In genomic region chr16:13957197-13958078, GRCh38 we compare ENCODE assay signal across 8 cellular contexts. TPM values are rescaled to one million over a fixed set of nuclear protein-coding genes. Genes with fewer than 3 reads are reported as not detected.
DNase-seq lines count a peak whose midpoint lies in the region; ATAC-seq and TF ChIP-seq lines count a peak whose summit lies in the region.

No MANE protein-coding gene starts in this region.

- H3K27ac ChIP-seq in C4-2B: peak overlapping the region; percentile 63

- H3K9me3 Mint-ChIP-seq in activated naive CD8-positive, alpha-beta T cell treated with anti-CD3 and anti-CD28 coated beads for 36 hours: no peaks in the 10 kb centered on the region
- no peaks in the 10 kb centered on the region for H3K9me3 Mint-ChIP-seq in endothelial cell (ENCODE audit: unreplicated experiment)

- no peak overlapping the region for H3K4me3 Mint-ChIP-seq in activated naive CD8-positive, alpha-beta T cell treated with anti-CD3 and anti-CD28 coated beads for 36 hours
- no peak overlapping the region for H3K4me3 Mint-ChIP-seq in endothelial cell (ENCODE audit: unreplicated experiment)

- peak; percentile 58 for DNase-seq in NCI-H2196 treated with DMSO at 0.1 percent for 48 hours (lab: John Stamatoyannopoulos, UW; ENCODE audit: unreplicated experiment)
- DNase-seq in activated naive CD8-positive, alpha-beta T cell treated with anti-CD3 and anti-CD28 coated beads for 36 hours: peak; percentile 14
- DNase-seq in left cardiac atrium: peak; percentile 74
- DNase-seq in sciatic nerve (ENCODE audit: low spot score): peak; percentile 75
- DNase-seq in endothelial cell (ENCODE audit: low spot score): no peak

- no peaks in the 10 kb centered on the region for H3K36me3 Mint-ChIP-seq in activated naive CD8-positive, alpha-beta T cell treated with anti-CD3 and anti-CD28 coated beads for 36 hours
- H3K36me3 Mint-ChIP-seq in endothelial cell (ENCODE audit: low read depth, unreplicated experiment): no peaks in the 10 kb centered on the region

- intact Hi-C loops in left cardiac atrium (cut with DNase I): no loop called here
- intact Hi-C loops in sciatic nerve (cut with DNase I): no loop called here

- H3K27ac Mint-ChIP-seq in activated naive CD8-positive, alpha-beta T cell treated with anti-CD3 and anti-CD28 coated beads for 36 hours: no peak overlapping the region
- no peak overlapping the region for H3K27ac Mint-ChIP-seq in endothelial cell (ENCODE audit: unreplicated experiment)

- TF ChIP-seq CTCF in C4-2B (conservative IDR thresholded peaks at IDR 0.05) (no peak), endothelial cell (IDR thresholded peaks at IDR 0.05; ENCODE audit: unreplicated experiment) (no peak)

- H3K4me1 Mint-ChIP-seq in activated naive CD8-positive, alpha-beta T cell treated with anti-CD3 and anti-CD28 coated beads for 36 hours: peaks cover 12% of the 10 kb centered on the region
- H3K4me1 Mint-ChIP-seq in endothelial cell (ENCODE audit: unreplicated experiment): peaks cover 3% of the 10 kb centered on the region

- peaks cover 30% of the 10 kb centered on the region for H3K27me3 Mint-ChIP-seq in activated naive CD8-positive, alpha-beta T cell treated with anti-CD3 and anti-CD28 coated beads for 36 hours
- no peaks in the 10 kb centered on the region for H3K27me3 Mint-ChIP-seq in endothelial cell (ENCODE audit: unreplicated experiment)

- ATAC-seq in GM18520 (IDR thresholded peaks at IDR 0.05; ENCODE audit: unreplicated experiment) (peak; percentile 75), HG03025 (IDR thresholded peaks at IDR 0.05; ENCODE audit: low FRiP score, unreplicated experiment) (peak; percentile 65), left cardiac atrium (peak; percentile 87 to 96), sciatic nerve (peak; percentile 96)

RNA-seq across cellular contexts. Expression of gene ERCC4, which starts 37.5 kb away (rescaled TPM):
- total RNA-seq in activated naive CD8-positive, alpha-beta T cell treated with anti-CD3 and anti-CD28 coated beads for 36 hours: 10 to 100 TPM; 14.0 to 16.3 TPM
- total RNA-seq in left cardiac atrium (10 to 100 TPM in 1 of 2 donors, 1 to 10 TPM in 1; 6.8 to 10.1 TPM), sciatic nerve (17.3 TPM), endothelial cell (ENCODE audit: unreplicated experiment) (14.3 TPM)
